ENCODE assay signal across 9 cellular contexts in the genomic region with DNA sequence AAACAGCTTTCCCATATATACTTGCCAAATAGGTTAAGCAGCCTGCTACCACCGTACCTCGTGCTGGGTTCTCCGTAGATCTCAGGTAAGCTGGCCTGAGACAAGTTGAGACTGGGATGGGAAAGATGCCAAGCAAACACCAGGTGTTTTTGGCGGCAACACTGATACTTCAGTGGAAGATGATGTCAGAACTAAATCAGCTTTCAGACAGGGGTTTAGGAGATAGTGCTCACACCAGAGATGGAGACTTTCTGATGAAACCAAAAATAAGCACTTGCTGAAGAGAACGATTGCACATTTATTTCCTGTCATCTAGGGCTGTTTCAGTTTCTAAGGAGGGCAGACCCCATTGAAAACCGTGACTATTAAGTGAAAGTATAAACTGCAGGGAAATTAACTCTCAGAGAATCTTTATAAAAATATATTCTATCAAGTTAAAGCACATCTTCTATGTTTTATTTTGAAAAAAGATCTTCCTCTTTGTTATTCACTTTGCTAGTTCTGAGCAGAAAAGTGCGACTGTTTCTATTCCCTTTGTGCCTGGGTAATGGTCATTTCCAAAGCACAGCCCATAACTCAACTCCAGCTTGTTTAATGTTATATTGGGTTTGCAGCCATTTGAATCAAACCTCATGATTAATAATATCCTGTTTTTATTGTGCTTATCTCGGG.
A peak's percentile ranks its signal among the peaks of the same experiment; 100 is the strongest.
DNase-seq lines count a peak whose midpoint lies in the region; ATAC-seq, FAIRE-seq and TF ChIP-seq lines count a peak whose summit lies in the region.
"Had no signal": no experiment of that assay in that cellular context is flagged by ENCODE, and none has a peak within 500 bp of the region (broad histone marks: within the 10 kb centered on the region; RNA-seq: fewer than 3 reads in every experiment).

No MANE protein-coding gene starts in this region.

- peak; percentile 24 for DNase-seq in NK-92 treated with Interleukin-12 subunit alpha and Interleukin-12 subunit beta, amount 100 ng/mL, for 24 hours (lab: John Stamatoyannopoulos, UW)
- DNase-seq in NK-92 (lab: John Stamatoyannopoulos, UW; ENCODE audit: unreplicated experiment) (no peak), NCI-H1417 treated with DMSO at 0.1 percent for 48 hours (lab: John Stamatoyannopoulos, UW) (peak; percentile 44), bronchial epithelial cell (ENCODE audit: low read depth) (peak; percentile 68), DMS114 treated with DMSO at 0.1 percent for 48 hours (lab: John Stamatoyannopoulos, UW; ENCODE audit: unreplicated experiment) (no peak), AML-193 (lab: John Stamatoyannopoulos, UW) (no peak), OCI-M2 (lab: John Stamatoyannopoulos, UW; ENCODE audit: unreplicated experiment) (no peak)

- H3K4me3 ChIP-seq in bronchial epithelial cell (ENCODE audit: low read depth, low read length) = no peak overlapping the region

- no peaks in the 10 kb centered on the region for H3K27me3 ChIP-seq in bronchial epithelial cell (ENCODE audit: control insufficient read depth, insufficient read depth, low read length)

- no peak for TF ChIP-seq CTCF in bronchial epithelial cell (IDR thresholded peaks at IDR 0.05; ENCODE audit: insufficient read depth, low read length, severe bottlenecking)

- H3K36me3 ChIP-seq in bronchial epithelial cell (ENCODE audit: control insufficient read depth, insufficient read depth, low read length) = no peaks in the 10 kb centered on the region

- ATAC-seq in HG02610 (IDR thresholded peaks at IDR 0.05; ENCODE audit: unreplicated experiment) = peak; percentile 99

- FAIRE-seq in bronchial epithelial cell (lab: Jason Lieb, UNC) = peak; percentile 81
- FAIRE-seq: islet of Langerhans had no signal

Comparison
In these comparisons a context has a peak if more than half of its experiments do, and no peak if none do; other contexts are left out.
1. DNase-seq: peak in NK-92 treated with Interleukin-12 subunit alpha and Interleukin-12 subunit beta, amount 100 ng/mL, for 24 hours (single experiment), NCI-H1417 treated with DMSO at 0.1 percent for 48 hours (single experiment) and bronchial epithelial cell (single experiment); none in NK-92 (single experiment), DMS114 treated with DMSO at 0.1 percent for 48 hours (single experiment), AML-193 (0 of 2) and OCI-M2 (single experiment).